Comparison of ENCODE assay signal across 16 cellular contexts in genomic region chr14:23487216-23487615, GRCh38. TPM values are rescaled to one million over a fixed set of nuclear protein-coding genes. Genes with fewer than 3 reads are reported as not detected.
DNase-seq lines count a peak whose midpoint lies in the region; ATAC-seq lines count a peak whose summit lies in the region.
"Had no signal": no experiment of that assay in that cellular context is flagged by ENCODE, and none has a peak within 500 bp of the region (broad histone marks: within the 10 kb centered on the region; RNA-seq: fewer than 3 reads in every experiment).

No MANE protein-coding gene starts in this region.

- DNase-seq in DMS 273 (lab: John Stamatoyannopoulos, UW; ENCODE audit: unreplicated experiment) (peak; percentile 91), NCI-H446 treated with DMSO at 0.1 percent for 48 hours (lab: John Stamatoyannopoulos, UW) (peak; percentile 10), cerebellum (ENCODE audit: low spot score) (peak; percentile 83), midbrain (lab: John Stamatoyannopoulos, UW) (peak; percentile 21), SHP77 treated with DMSO at 0.1 percent for 48 hours (lab: John Stamatoyannopoulos, UW) (no peak), NCI-H526 treated with DMSO at 0.1 percent for 48 hours (lab: John Stamatoyannopoulos, UW) (no peak)
- DNase-seq: CD4-positive, CD25-positive, alpha-beta regulatory T cell; Kasumi-1; NCI-H1105 treated with DMSO at 0.1 percent for 48 hours; NCI-H2029 treated with DMSO at 0.1 percent for 48 hours; NCI-H774; Peyer's patch; Right ventricle myocardium superior had no signal

- ATAC-seq in HG02938 (IDR thresholded peaks at IDR 0.05; ENCODE audit: unreplicated experiment) = no peak
- ATAC-seq in GM21423 (IDR thresholded peaks at IDR 0.05; ENCODE audit: unreplicated experiment) = no peak
- ATAC-seq: A549 had no signal

RNA-seq across cellular contexts. Expression of gene NGDN, which starts 17.7 kb away (rescaled TPM):
- total RNA-seq in cerebellum = 33.4 TPM

RNA-seq across cellular contexts. Expression of gene MYH7, which starts 51.8 kb away (rescaled TPM):
- total RNA-seq in cerebellum = 2.2 TPM
- total RNA-seq: CD4-positive, CD25-positive, alpha-beta regulatory T cell had no signal

Comparison
In these comparisons a context has a peak if more than half of its experiments do, and no peak if none do; other contexts are left out.
1. DNase-seq: peak in DMS 273 (single experiment), NCI-H446 treated with DMSO at 0.1 percent for 48 hours (single experiment), cerebellum (single experiment) and midbrain (single experiment); none in SHP77 treated with DMSO at 0.1 percent for 48 hours (single experiment) and NCI-H526 treated with DMSO at 0.1 percent for 48 hours (single experiment).